ENCODE assay signal across 1 cellular context in the genomic region with DNA sequence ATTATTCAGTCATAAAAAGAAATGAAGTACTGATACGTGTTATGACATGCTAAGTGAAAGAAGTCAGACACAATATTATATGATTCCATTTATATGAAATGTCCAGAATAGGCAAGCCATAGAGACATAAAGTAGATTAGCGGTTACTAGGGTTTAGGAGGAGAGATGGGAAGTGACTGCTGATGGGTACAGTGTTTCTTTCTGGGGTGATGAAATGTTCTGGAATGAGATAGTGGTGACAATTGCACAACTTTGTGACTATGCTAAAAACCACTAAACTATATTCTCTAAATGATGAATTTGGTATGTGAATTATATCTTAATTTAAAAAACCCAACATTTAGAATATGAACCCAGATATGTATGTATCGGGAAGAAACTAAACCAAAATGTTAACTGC.
TF ChIP-seq lines count a peak whose summit lies in the region.

No MANE protein-coding gene starts in this region.

TF ChIP-seq in K562, 482 proteins besides CTCF, POLR2A, EP300 and RAD21:
- TF ChIP-seq ZNF212 (CRISPR knock-in tag; IDR thresholded peaks at IDR 0.05) = no peak
- TF ChIP-seq ILK (tag; IDR thresholded peaks at IDR 0.05; ENCODE audit: borderline replicate concordance, low read depth) = no peak
- TF ChIP-seq CEBPG (CRISPR knock-in tag; IDR thresholded peaks at IDR 0.05) = peak; percentile 86
- TF ChIP-seq CEBPG (tag; conservative IDR thresholded peaks at IDR 0.05 in 1 of 2, IDR thresholded peaks at IDR 0.05 in 1 of 2) = peak; percentile 93 to 97
- TF ChIP-seq, protein P1, sequence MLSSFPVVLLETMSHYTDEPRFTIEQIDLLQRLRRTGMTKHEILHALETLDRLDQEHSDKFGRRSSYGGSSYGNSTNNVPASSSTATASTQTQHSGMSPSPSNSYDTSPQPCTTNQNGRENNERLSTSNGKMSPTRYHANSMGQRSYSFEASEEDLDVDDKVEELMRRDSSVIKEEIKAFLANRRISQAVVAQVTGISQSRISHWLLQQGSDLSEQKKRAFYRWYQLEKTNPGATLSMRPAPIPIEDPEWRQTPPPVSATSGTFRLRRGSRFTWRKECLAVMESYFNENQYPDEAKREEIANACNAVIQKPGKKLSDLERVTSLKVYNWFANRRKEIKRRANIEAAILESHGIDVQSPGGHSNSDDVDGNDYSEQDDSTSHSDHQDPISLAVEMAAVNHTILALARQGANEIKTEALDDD (IDR thresholded peaks at IDR 0.05) = peak; percentile 51; the same call in 1 of the 2 replicates
- TF ChIP-seq NCOA2 (IDR thresholded peaks at IDR 0.05; ENCODE audit: partially characterized antibody in 2 of 2) = peak in 1 of 2 experiments; percentile 30
- peak; percentile 99 for TF ChIP-seq CEBPB (tag; IDR thresholded peaks at IDR 0.05)
- TF ChIP-seq, protein P2, sequence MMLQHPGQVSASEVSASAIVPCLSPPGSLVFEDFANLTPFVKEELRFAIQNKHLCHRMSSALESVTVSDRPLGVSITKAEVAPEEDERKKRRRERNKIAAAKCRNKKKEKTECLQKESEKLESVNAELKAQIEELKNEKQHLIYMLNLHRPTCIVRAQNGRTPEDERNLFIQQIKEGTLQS (IDR thresholded peaks at IDR 0.05) = peak; percentile 88
- TF ChIP-seq, protein P2 (CRISPR knock-in tag; conservative IDR thresholded peaks at IDR 0.05) = no peak
- TF ChIP-seq MAFG (tag; conservative IDR thresholded peaks at IDR 0.05) = peak; percentile 31; the same call in 1 of the 2 replicates
- TF ChIP-seq ZNF583 (CRISPR knock-in tag; IDR thresholded peaks at IDR 0.05) = no peak
- peak; percentile 18; the same call in 1 of the 2 replicates for TF ChIP-seq ZBTB33 (CRISPR knock-in tag; IDR thresholded peaks at IDR 0.05)
- TF ChIP-seq, protein P3, sequence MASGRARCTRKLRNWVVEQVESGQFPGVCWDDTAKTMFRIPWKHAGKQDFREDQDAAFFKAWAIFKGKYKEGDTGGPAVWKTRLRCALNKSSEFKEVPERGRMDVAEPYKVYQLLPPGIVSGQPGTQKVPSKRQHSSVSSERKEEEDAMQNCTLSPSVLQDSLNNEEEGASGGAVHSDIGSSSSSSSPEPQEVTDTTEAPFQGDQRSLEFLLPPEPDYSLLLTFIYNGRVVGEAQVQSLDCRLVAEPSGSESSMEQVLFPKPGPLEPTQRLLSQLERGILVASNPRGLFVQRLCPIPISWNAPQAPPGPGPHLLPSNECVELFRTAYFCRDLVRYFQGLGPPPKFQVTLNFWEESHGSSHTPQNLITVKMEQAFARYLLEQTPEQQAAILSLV (tag; IDR thresholded peaks at IDR 0.05) = peak; percentile 54; the same call in 1 of the 2 replicates
- TF ChIP-seq DPF2 (IDR thresholded peaks at IDR 0.05) = peak; percentile 73
- no peak for TF ChIP-seq HCFC1 (IDR thresholded peaks at IDR 0.05; ENCODE audit: low read depth, low read length)
- TF ChIP-seq ZNF41 (CRISPR knock-in tag; conservative IDR thresholded peaks at IDR 0.05) = no peak
- no peak for TF ChIP-seq ZNF277 (CRISPR knock-in tag; IDR thresholded peaks at IDR 0.05; ENCODE audit: borderline replicate concordance)
- peak; percentile 11; the same call in 1 of the 2 replicates for TF ChIP-seq RFX1 (IDR thresholded peaks at IDR 0.05)
- TF ChIP-seq ZNF354B (CRISPR knock-in tag; IDR thresholded peaks at IDR 0.05) = no peak
- TF ChIP-seq, protein P4, sequence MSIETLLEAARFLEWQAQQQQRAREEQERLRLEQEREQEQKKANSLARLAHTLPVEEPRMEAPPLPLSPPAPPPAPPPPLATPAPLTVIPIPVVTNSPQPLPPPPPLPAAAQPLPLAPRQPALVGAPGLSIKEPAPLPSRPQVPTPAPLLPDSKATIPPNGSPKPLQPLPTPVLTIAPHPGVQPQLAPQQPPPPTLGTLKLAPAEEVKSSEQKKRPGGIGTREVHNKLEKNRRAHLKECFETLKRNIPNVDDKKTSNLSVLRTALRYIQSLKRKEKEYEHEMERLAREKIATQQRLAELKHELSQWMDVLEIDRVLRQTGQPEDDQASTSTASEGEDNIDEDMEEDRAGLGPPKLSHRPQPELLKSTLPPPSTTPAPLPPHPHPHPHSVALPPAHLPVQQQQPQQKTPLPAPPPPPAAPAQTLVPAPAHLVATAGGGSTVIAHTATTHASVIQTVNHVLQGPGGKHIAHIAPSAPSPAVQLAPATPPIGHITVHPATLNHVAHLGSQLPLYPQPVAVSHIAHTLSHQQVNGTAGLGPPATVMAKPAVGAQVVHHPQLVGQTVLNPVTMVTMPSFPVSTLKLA (conservative IDR thresholded peaks at IDR 0.05) = peak in 1 of 2 experiments; percentile 16; a peak in 1 of 4 replicates
- TF ChIP-seq NFE2 (IDR thresholded peaks at IDR 0.05; ENCODE audit: low read depth) = peak; percentile 61
- TF ChIP-seq LARP7 (IDR thresholded peaks at IDR 0.05) = no peak
- TF ChIP-seq TRIM24 (IDR thresholded peaks at IDR 0.05) = peak; percentile 90 to 94; a peak in 3 of 4 replicates
- peak; percentile 52; the same call in 1 of the 2 replicates for TF ChIP-seq ARID1B (IDR thresholded peaks at IDR 0.05)
- no peak for TF ChIP-seq SRSF7 (optimal IDR thresholded peaks at IDR 0.05; ENCODE audit: low read depth, low read length)
- TF ChIP-seq RBBP5 (IDR thresholded peaks at IDR 0.05; ENCODE audit: borderline replicate concordance, insufficient read depth, low read length, poor library complexity, severe bottlenecking) = no peak
- peak; percentile 24 for TF ChIP-seq MEIS2 (IDR thresholded peaks at IDR 0.05; ENCODE audit: partially characterized antibody)
- TF ChIP-seq TFE3 (CRISPR knock-in tag; IDR thresholded peaks at IDR 0.05) = no peak
- TF ChIP-seq ZNF644 (tag; IDR thresholded peaks at IDR 0.05; ENCODE audit: low read depth) = no peak
- peak; percentile 60; the same call in 1 of the 2 replicates for TF ChIP-seq SMARCA4 (IDR thresholded peaks at IDR 0.05)
- peak; percentile 32; the same call in 1 of the 2 replicates for TF ChIP-seq C11orf30 (IDR thresholded peaks at IDR 0.05; ENCODE audit: low read depth)
- no peak for TF ChIP-seq RBM22 (IDR thresholded peaks at IDR 0.05; ENCODE audit: low read depth, low read length, poor library complexity, severe bottlenecking)
TF ChIP-seq in K562: peak in this region for 17.
